In genomic region chr6:157764346-157765068, GRCh38 we compare ENCODE assay signal across 8 cellular contexts. TPM values are rescaled to one million over a fixed set of nuclear protein-coding genes. Genes with fewer than 3 reads are reported as not detected.
DNase-seq lines count a peak whose midpoint lies in the region; ATAC-seq and TF ChIP-seq lines count a peak whose summit lies in the region.

No MANE protein-coding gene starts in this region.

- H3K4me1 ChIP-seq in PC-9 (replicated peaks; ENCODE audit: insufficient read depth) (peaks cover 60% of the 10 kb centered on the region), neuronal stem cell (ENCODE audit: control insufficient read depth in 2 of 2, insufficient read depth in 1 of 2, low read depth in 1 of 2, low read length in 2 of 2) (peaks cover 0 to 11% of the 10 kb centered on the region in 2 donors), stomach (peaks cover 31 to 59% (median 48%) of the 10 kb centered on the region in 4 donors)

- peak overlapping the region; percentile 98 for H3K27ac Mint-ChIP-seq in activated T-helper 1 cell treated with anti-CD3 and anti-CD28 coated beads, Interleukin-12 subunit alpha, Interleukin-12 subunit beta, Interleukin-2, Interleukin-4 antibody, amounts not matched to agents 30 ng/mL and 10 ng/mL and 1 ng/mL, durations not matched to agents 14 hours and 24 hours and 36 hours

- H3K27me3 Mint-ChIP-seq in activated T-helper 1 cell treated with anti-CD3 and anti-CD28 coated beads, Interleukin-12 subunit alpha, Interleukin-12 subunit beta, Interleukin-2, Interleukin-4 antibody, amounts not matched to agents 30 ng/mL and 10 ng/mL and 1 ng/mL, durations not matched to agents 14 hours and 24 hours and 36 hours (ENCODE audit: insufficient read depth) = peaks cover 10% of the 10 kb centered on the region

- no peak overlapping the region for H2AK5ac ChIP-seq in neuronal stem cell (ENCODE audit: low read depth, low read length)

- H3K9me3 Mint-ChIP-seq in activated T-helper 1 cell treated with anti-CD3 and anti-CD28 coated beads, Interleukin-12 subunit alpha, Interleukin-12 subunit beta, Interleukin-2, Interleukin-4 antibody, amounts not matched to agents 30 ng/mL and 10 ng/mL and 1 ng/mL, durations not matched to agents 14 hours and 24 hours and 36 hours = no peaks in the 10 kb centered on the region

- H3K4me3 Mint-ChIP-seq in activated T-helper 1 cell treated with anti-CD3 and anti-CD28 coated beads, Interleukin-12 subunit alpha, Interleukin-12 subunit beta, Interleukin-2, Interleukin-4 antibody, amounts not matched to agents 30 ng/mL and 10 ng/mL and 1 ng/mL, durations not matched to agents 14 hours and 24 hours and 36 hours = peak overlapping the region; percentile 34

- no peaks in the 10 kb centered on the region for H4K20me1 ChIP-seq in PC-9 (ENCODE audit: insufficient read depth)

- DNase-seq in PC-9 (peak; percentile 91 to 99), fibroblast of mammary gland (ENCODE audit: low read depth) (peak; percentile 100), neuronal stem cell (ENCODE audit: low spot score) (no peak), stomach (peak; percentile 78), NCI-H345 (lab: John Stamatoyannopoulos, UW) (no peak)
- DNase-seq in activated T-helper 1 cell treated with anti-CD3 and anti-CD28 coated beads, Interleukin-12 subunit alpha, Interleukin-12 subunit beta, Interleukin-2, Interleukin-4 antibody, amounts not matched to agents 30 ng/mL and 10 ng/mL and 1 ng/mL, durations not matched to agents 14 hours and 24 hours and 36 hours (ENCODE audit: low spot score) = peak; percentile 80

- no peak overlapping the region for H3K9ac ChIP-seq in neuronal stem cell (ENCODE audit: low read depth, low read length, poor library complexity)

- H3K4ac ChIP-seq in neuronal stem cell (ENCODE audit: low read length) = no peak overlapping the region

- no CpG with 5 or more reads among the region's 12 CpGs for WGBS in neuronal stem cell (ENCODE audit: extremely low coverage in 2 of 2, insufficient read length in 2 of 2, insufficient replicate concordance in 1 of 2), 2 donors
- 14 to 25% (median 18%) methylated on average over 12 of the region's 12 CpGs for WGBS in stomach, 5 donors

- H3K27me3 ChIP-seq in PC-9 (ENCODE audit: insufficient read depth, low read depth) (no peaks in the 10 kb centered on the region), neuronal stem cell (ENCODE audit: control insufficient read depth in 3 of 3, insufficient read depth in 3 of 3, low read depth in 1 of 3, low read length in 3 of 3) (no peaks in the 10 kb centered on the region), stomach (no peaks in the 10 kb centered on the region)

- CTCF ChIA-PET in PC-9 (lab: Charles Lee) = interaction anchor here (1.0 kb wide), 1 partner anchor 109 kb away, joined by 4 read pairs; no protein-coding TSS in a partner anchor

- H3K23ac ChIP-seq in neuronal stem cell (ENCODE audit: low read depth, low read length, poor library complexity) = no peak overlapping the region

- H3K36me3 ChIP-seq in PC-9 (ENCODE audit: low read depth) (no peaks in the 10 kb centered on the region), neuronal stem cell (replicated peaks in 1 of 2; ENCODE audit: control insufficient read depth in 2 of 2, insufficient read depth in 2 of 2, low read length in 2 of 2) (no peaks in the 10 kb centered on the region), stomach (no peaks in the 10 kb centered on the region)

- intact Hi-C loops in PC-9 (cut with micrococcal nuclease; ENCODE audit: unreplicated experiment) (loop anchor here (5.0 to 10.0 kb wide), 3 partner anchors 298 to 880 kb away; partner anchors contain the start of genes DYNLT1 and TMEM242), stomach (cut with DNase I; ENCODE audit: low total_unique reads) (no loop called here)
- intact Hi-C loops in activated T-helper 1 cell treated with anti-CD3 and anti-CD28 coated beads, Interleukin-12 subunit alpha, Interleukin-12 subunit beta, Interleukin-2, Interleukin-4 antibody, amounts not matched to agents 30 ng/mL and 10 ng/mL and 1 ng/mL, durations not matched to agents 14 hours and 24 hours and 36 hours (cut with micrococcal nuclease) = loop anchor here (1.0 to 10.0 kb wide), 19 partner anchors 9 to 1280 kb away; partner anchors contain the start of genes GTF2H5, SERAC1, SYNJ2 and TAGAP

- H2BK120ac ChIP-seq in neuronal stem cell (ENCODE audit: low read depth, low read length) = no peak overlapping the region

- no peaks in the 10 kb centered on the region for H3K79me2 ChIP-seq in PC-9 (ENCODE audit: low read depth)

- peaks cover 12% of the 10 kb centered on the region for H3K36me3 Mint-ChIP-seq in activated T-helper 1 cell treated with anti-CD3 and anti-CD28 coated beads, Interleukin-12 subunit alpha, Interleukin-12 subunit beta, Interleukin-2, Interleukin-4 antibody, amounts not matched to agents 30 ng/mL and 10 ng/mL and 1 ng/mL, durations not matched to agents 14 hours and 24 hours and 36 hours (ENCODE audit: low read depth)

- H3F3A ChIP-seq in PC-9 (ENCODE audit: insufficient read depth, low read depth) = peaks cover 42% of the 10 kb centered on the region

- H3K4me1 Mint-ChIP-seq in activated T-helper 1 cell treated with anti-CD3 and anti-CD28 coated beads, Interleukin-12 subunit alpha, Interleukin-12 subunit beta, Interleukin-2, Interleukin-4 antibody, amounts not matched to agents 30 ng/mL and 10 ng/mL and 1 ng/mL, durations not matched to agents 14 hours and 24 hours and 36 hours (ENCODE audit: low read depth) = peaks cover 83% of the 10 kb centered on the region

- BruUV-seq in PC-9 (replicated peaks; lab: Mats Ljungman, UMichigan) = no TSS peak

- H3K79me1 ChIP-seq in neuronal stem cell (ENCODE audit: low read depth, low read length) = no peaks in the 10 kb centered on the region

- H3K27ac ChIP-seq in PC-9 = peak overlapping the region; percentile 99
- H3K27ac ChIP-seq in neuronal stem cell (replicated peaks; ENCODE audit: low read length) = no peak overlapping the region
- peak overlapping the region; percentile 73 to 82 (median 80) for H3K27ac ChIP-seq in stomach

- no peak overlapping the region for H3K14ac ChIP-seq in neuronal stem cell (ENCODE audit: low read length)

- ATAC-seq in GM18520 (IDR thresholded peaks at IDR 0.05; ENCODE audit: unreplicated experiment) (peak; percentile 44), HG03039 (IDR thresholded peaks at IDR 0.05; ENCODE audit: unreplicated experiment) (peak; percentile 48)

- no peak for TF ChIP-seq POLR2A in stomach (IDR thresholded peaks at IDR 0.05)

- H4K8ac ChIP-seq in neuronal stem cell (ENCODE audit: low read depth, low read length) = no peak overlapping the region

- TF ChIP-seq CTCF in PC-9 (conservative IDR thresholded peaks at IDR 0.05) (no peak), fibroblast of mammary gland (conservative IDR thresholded peaks at IDR 0.05; ENCODE audit: control insufficient read depth, insufficient read depth, low read depth, low read length) (no peak), stomach (IDR thresholded peaks at IDR 0.05) (peak in 1 of 7 experiments; percentile 17)

- H2BK12ac ChIP-seq in neuronal stem cell (ENCODE audit: low read length) = no peak overlapping the region

- H4K91ac ChIP-seq in neuronal stem cell (ENCODE audit: low read depth, low read length, poor library complexity) = no peak overlapping the region

- H3K9me2 ChIP-seq in PC-9 (ENCODE audit: insufficient read depth) = no peaks in the 10 kb centered on the region

- H2BK5ac ChIP-seq in neuronal stem cell (ENCODE audit: low read length) = no peak overlapping the region

- H2BK15ac ChIP-seq in neuronal stem cell (ENCODE audit: low read length) = no peak overlapping the region

- H3K4me3 ChIP-seq in PC-9 = peak overlapping the region; percentile 6; the same call in 1 of the 2 replicates
- no peak overlapping the region for H3K4me3 ChIP-seq in fibroblast of mammary gland (ENCODE audit: control insufficient read depth, low read depth, low read length)
- no peak overlapping the region for H3K4me3 ChIP-seq in neuronal stem cell (ENCODE audit: low read length in 2 of 2)
- H3K4me3 ChIP-seq in stomach = no peak overlapping the region

- H3K18ac ChIP-seq in neuronal stem cell (ENCODE audit: low read length) = no peak overlapping the region

- TF ChIP-seq EP300 in stomach (IDR thresholded peaks at IDR 0.05) = no peak

- H3K9me3 ChIP-seq in PC-9 (ENCODE audit: insufficient read depth, low read depth) (no peaks in the 10 kb centered on the region), neuronal stem cell (replicated peaks in 1 of 2; ENCODE audit: control insufficient read depth in 2 of 2, insufficient read depth in 1 of 2, low read depth in 1 of 2, low read length in 2 of 2) (no peaks in the 10 kb centered on the region), stomach (no peaks in the 10 kb centered on the region)

- POLR2A ChIA-PET in PC-9 (lab: Charles Lee; ENCODE audit: unreplicated experiment) = interaction anchor here (0.6 kb wide), 1 partner anchor 48 kb away, joined by 5 read pairs; no protein-coding TSS in a partner anchor

- H3K4me2 ChIP-seq in PC-9 = peak overlapping the region; percentile 72
- H3K4me2 ChIP-seq in neuronal stem cell (ENCODE audit: insufficient read depth, low read length, poor library complexity, severe bottlenecking) = no peak overlapping the region

- no peak overlapping the region for H2AFZ ChIP-seq in PC-9
- peak overlapping the region; percentile 57 for H2AFZ ChIP-seq in neuronal stem cell (ENCODE audit: low read length)

RNA-seq across cellular contexts. Expression of gene SNX9, which starts 58.5 kb away (rescaled TPM):
- total RNA-seq in PC-9 (2021) (22.5 and 25.0 TPM in 2 replicates), stomach (10 to 100 TPM; 22.9 to 55.3 (median 37.9) TPM)
- total RNA-seq in activated T-helper 1 cell treated with anti-CD3 and anti-CD28 coated beads, Interleukin-12 subunit alpha, Interleukin-12 subunit beta, Interleukin-2, Interleukin-4 antibody, amounts not matched to agents 30 ng/mL and 10 ng/mL and 1 ng/mL, durations not matched to agents 14 hours and 24 hours and 36 hours = 53.4 TPM in 2 replicates
- 21.0 TPM for polyA plus RNA-seq in neuronal stem cell (2013, experiment 1 of 2)
- 21.3 TPM for polyA plus RNA-seq in neuronal stem cell (2013, experiment 2 of 2)
- 10 to 100 TPM; 21.4 to 58.7 (median 39.4) TPM for polyA plus RNA-seq in stomach

Comparison
In these comparisons a context has a peak if more than half of its experiments do, and no peak if none do; other contexts are left out.
1. DNase-seq: peak in PC-9 (2 of 2), activated T-helper 1 cell treated with anti-CD3 and anti-CD28 coated beads, Interleukin-12 subunit alpha, Interleukin-12 subunit beta, Interleukin-2, Interleukin-4 antibody, amounts not matched to agents 30 ng/mL and 10 ng/mL and 1 ng/mL, durations not matched to agents 14 hours and 24 hours and 36 hours (single experiment), fibroblast of mammary gland (single experiment) and stomach (single experiment); none in neuronal stem cell (single experiment) and NCI-H345 (single experiment).